ENCODE assay signal across 15 cellular contexts in genomic region chr4:76579596-76580375, GRCh38.
DNase-seq lines count a peak whose midpoint lies in the region; ATAC-seq and TF ChIP-seq lines count a peak whose summit lies in the region.
"Had no signal": no experiment of that assay in that cellular context is flagged by ENCODE, and none has a peak within 500 bp of the region (broad histone marks: within the 10 kb centered on the region; RNA-seq: fewer than 3 reads in every experiment).

No MANE protein-coding gene starts in this region.

- peak; percentile 30 for DNase-seq in DMS79 (lab: John Stamatoyannopoulos, UW)
- DNase-seq in NCI-H2081 treated with DMSO at 0.1 percent for 48 hours (lab: John Stamatoyannopoulos, UW): peak; percentile 2
- no peak for DNase-seq in sciatic nerve (ENCODE audit: low spot score)
- no peak for DNase-seq in T1000 (lab: John Stamatoyannopoulos, UW)
- DNase-seq in NCI-H446 (lab: John Stamatoyannopoulos, UW): no peak
- DNase-seq: gastrocnemius medialis, GF-D8, kidney glomerular epithelial cell, NCI-H2227 treated with DMSO at 0.1 percent for 48 hours had no signal

- H3K27ac ChIP-seq in mucosa of rectum (ENCODE audit: low read depth in 2 of 2, low read length in 2 of 2): peak overlapping the region; percentile 60 to 70
- H3K27ac ChIP-seq: BLaER1 treated with 17β-estradiol and CSF1 and Interleukin-3, amounts not matched to agents 10 nM and 100 nM; gastrocnemius medialis; SJSA1 had no signal

- no peak for ATAC-seq in SK-N-SH treated with all-trans-retinoic acid at 6 μM for 48 hours
- no peak for ATAC-seq in sciatic nerve
- no peak for ATAC-seq in GM21360 (IDR thresholded peaks at IDR 0.05; ENCODE audit: unreplicated experiment)
- ATAC-seq: gastrocnemius medialis; natural killer cell treated with Interleukin-12 subunit alpha and Interleukin-12 subunit beta and Interleukin-15 and Interleukin-18, amount 100 ng/mL, for 72 hours had no signal

- peak overlapping the region in 1 of 2 donors; percentile 21 for H3K9ac ChIP-seq in mucosa of rectum (ENCODE audit: low read depth in 1 of 2, low read length in 2 of 2)
- H3K9ac ChIP-seq: BLaER1 treated with 17β-estradiol and CSF1 and Interleukin-3, amounts not matched to agents 10 nM and 100 nM had no signal

- H3K27me3 ChIP-seq in mucosa of rectum (ENCODE audit: control insufficient read depth in 2 of 2, insufficient read depth in 2 of 2, low read length in 2 of 2): no peaks in the 10 kb centered on the region
- H3K27me3 ChIP-seq: gastrocnemius medialis, SJSA1 had no signal

- H3K4me1 ChIP-seq in mucosa of rectum (ENCODE audit: control insufficient read depth in 2 of 2, insufficient read depth in 2 of 2, low read length in 2 of 2): peaks cover 13 to 22% of the 10 kb centered on the region in 2 donors
- H3K4me1 ChIP-seq: gastrocnemius medialis had no signal

- H3K9me3 ChIP-seq in mucosa of rectum (ENCODE audit: control insufficient read depth in 2 of 2, low read length in 2 of 2): no peaks in the 10 kb centered on the region
- H3K9me3 ChIP-seq: gastrocnemius medialis, SJSA1 had no signal

- peak overlapping the region; percentile 38 to 73 for H3K4me3 ChIP-seq in mucosa of rectum (ENCODE audit: low read length in 2 of 2)
- H3K4me3 ChIP-seq: BLaER1 treated with 17β-estradiol and CSF1 and Interleukin-3, amounts not matched to agents 10 nM and 100 nM; gastrocnemius medialis; SJSA1 had no signal

- H3K36me3 ChIP-seq in mucosa of rectum (ENCODE audit: control insufficient read depth in 2 of 2, insufficient read depth in 2 of 2, low read length in 2 of 2): no peaks in the 10 kb centered on the region
- H3K36me3 ChIP-seq: BLaER1 treated with 17β-estradiol and CSF1 and Interleukin-3, amounts not matched to agents 10 nM and 100 nM; gastrocnemius medialis; SJSA1 had no signal

- intact Hi-C loops in sciatic nerve (cut with DNase I): no loop called here

TF ChIP-seq in SK-N-SH treated with all-trans-retinoic acid at 6 μM for 48 hours, 23 proteins besides CTCF, POLR2A, EP300 and RAD21:
- TF ChIP-seq TCF4 (CRISPR knock-in tag; IDR thresholded peaks at IDR 0.05; ENCODE audit: borderline replicate concordance) (peak; percentile 41; the same call in 1 of the 2 replicates), ISL1 (CRISPR knock-in tag; IDR thresholded peaks at IDR 0.05) (peak; percentile 74), ZNF8 (CRISPR knock-in tag; IDR thresholded peaks at IDR 0.05) (no peak), SNAI2 (CRISPR knock-in tag; IDR thresholded peaks at IDR 0.05) (0 out of 2 replicates have a peak, but pooled peaks have one; percentile 16)
- TF ChIP-seq, protein P1, sequence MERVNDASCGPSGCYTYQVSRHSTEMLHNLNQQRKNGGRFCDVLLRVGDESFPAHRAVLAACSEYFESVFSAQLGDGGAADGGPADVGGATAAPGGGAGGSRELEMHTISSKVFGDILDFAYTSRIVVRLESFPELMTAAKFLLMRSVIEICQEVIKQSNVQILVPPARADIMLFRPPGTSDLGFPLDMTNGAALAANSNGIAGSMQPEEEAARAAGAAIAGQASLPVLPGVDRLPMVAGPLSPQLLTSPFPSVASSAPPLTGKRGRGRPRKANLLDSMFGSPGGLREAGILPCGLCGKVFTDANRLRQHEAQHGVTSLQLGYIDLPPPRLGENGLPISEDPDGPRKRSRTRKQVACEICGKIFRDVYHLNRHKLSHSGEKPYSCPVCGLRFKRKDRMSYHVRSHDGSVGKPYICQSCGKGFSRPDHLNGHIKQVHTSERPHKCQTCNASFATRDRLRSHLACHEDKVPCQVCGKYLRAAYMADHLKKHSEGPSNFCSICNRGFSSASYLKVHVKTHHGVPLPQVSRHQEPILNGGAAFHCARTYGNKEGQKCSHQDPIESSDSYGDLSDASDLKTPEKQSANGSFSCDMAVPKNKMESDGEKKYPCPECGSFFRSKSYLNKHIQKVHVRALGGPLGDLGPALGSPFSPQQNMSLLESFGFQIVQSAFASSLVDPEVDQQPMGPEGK (CRISPR knock-in tag; IDR thresholded peaks at IDR 0.05; ENCODE audit: borderline replicate concordance): no peak

Comparison
In these comparisons a context has a peak if more than half of its experiments do, and no peak if none do; other contexts are left out.
1. DNase-seq: peak in DMS79 (single experiment) and NCI-H2081 treated with DMSO at 0.1 percent for 48 hours (single experiment); none in sciatic nerve (single experiment), T1000 (single experiment) and NCI-H446 (0 of 2).